1 cellular context compared by ENCODE assay signal in the genomic region with DNA sequence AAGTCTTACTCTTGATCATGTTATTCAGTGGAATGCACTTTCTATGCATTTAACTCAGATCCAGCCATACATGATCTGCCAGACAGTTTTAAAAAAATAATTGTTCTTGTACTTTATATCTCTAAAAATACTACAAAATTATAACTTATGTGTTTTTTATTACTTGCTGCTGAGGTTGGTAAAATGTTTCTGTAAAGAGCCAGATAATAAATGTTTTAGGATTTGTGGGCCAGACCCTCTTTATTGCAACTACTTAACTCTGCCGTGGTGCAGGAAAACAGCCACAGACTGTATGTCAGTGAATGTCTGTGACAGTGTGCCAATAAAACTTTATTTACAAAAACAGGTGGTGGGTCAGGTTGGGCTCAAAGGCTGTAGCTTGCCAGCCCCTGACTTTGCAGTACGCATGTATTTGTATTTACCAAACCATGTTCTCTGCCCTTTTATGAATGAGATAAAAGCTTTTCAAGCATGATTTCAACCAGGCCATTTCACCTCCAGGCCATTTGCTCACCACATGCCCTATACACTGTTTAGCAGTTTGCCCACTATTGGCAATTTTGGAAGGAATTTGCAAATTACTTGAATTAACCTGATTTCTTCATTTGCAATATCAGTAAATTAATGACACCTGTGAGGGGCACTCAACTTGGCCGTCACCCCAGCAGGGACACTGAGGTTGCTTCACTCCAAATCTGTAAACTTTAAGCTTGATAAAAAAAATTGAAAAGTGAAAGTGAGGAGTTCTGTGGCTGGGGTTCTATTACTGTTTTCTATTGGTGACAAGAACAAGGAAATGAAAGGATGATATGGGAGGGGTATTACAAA.
TF ChIP-seq lines count a peak whose summit lies in the region.

No MANE protein-coding gene starts in this region.

TF ChIP-seq in HepG2, 621 proteins besides CTCF, POLR2A, EP300 and RAD21 (continued from another document and continues in another):
- TF ChIP-seq CHD4 (IDR thresholded peaks at IDR 0.05; ENCODE audit: borderline replicate concordance, low read length) (peak; percentile 85; the same call in 1 of the 2 replicates), ZNF839 (CRISPR knock-in tag; IDR thresholded peaks at IDR 0.05; ENCODE audit: borderline replicate concordance) (no peak), ZNF367 (CRISPR knock-in tag; IDR thresholded peaks at IDR 0.05; ENCODE audit: borderline replicate concordance) (no peak), NR2F6 (IDR thresholded peaks at IDR 0.05) (peak; percentile 9; the same call in 1 of the 2 replicates), NR2F6 (CRISPR knock-in tag; IDR thresholded peaks at IDR 0.05) (no peak), TCF7 (IDR thresholded peaks at IDR 0.05; ENCODE audit: low read depth) (peak; percentile 38; the same call in 1 of the 2 replicates), SRY (CRISPR knock-in tag; IDR thresholded peaks at IDR 0.05) (no peak), CEBPG (CRISPR knock-in tag; IDR thresholded peaks at IDR 0.05) (0 out of 2 replicates have a peak, but pooled peaks have one; percentile 2), SKI (IDR thresholded peaks at IDR 0.05; ENCODE audit: partially characterized antibody) (peak; percentile 9), SALL2 (CRISPR knock-in tag; IDR thresholded peaks at IDR 0.05) (no peak), ZNF777 (CRISPR knock-in tag; IDR thresholded peaks at IDR 0.05) (no peak), TEAD3 (CRISPR knock-in tag; optimal IDR thresholded peaks at IDR 0.05; ENCODE audit: borderline replicate concordance) (peak; percentile 56), ZNF333 (CRISPR knock-in tag; IDR thresholded peaks at IDR 0.05; ENCODE audit: borderline replicate concordance) (no peak), NR3C1 (CRISPR knock-in tag; IDR thresholded peaks at IDR 0.05) (no peak), POLR2AphosphoS5 (IDR thresholded peaks at IDR 0.05; ENCODE audit: low read depth, low read length) (no peak), ZNF121 (CRISPR knock-in tag; IDR thresholded peaks at IDR 0.05) (no peak), KDM4B (CRISPR knock-in tag; IDR thresholded peaks at IDR 0.05) (no peak), MIXL1 (CRISPR knock-in tag; IDR thresholded peaks at IDR 0.05) (peak; percentile 30; the same call in 1 of the 2 replicates), FOXA3 (CRISPR knock-in tag; IDR thresholded peaks at IDR 0.05) (peak; percentile 40), HDAC6 (IDR thresholded peaks at IDR 0.05; ENCODE audit: low read depth, low read length) (no peak), THAP11 (CRISPR knock-in tag; IDR thresholded peaks at IDR 0.05) (peak; percentile 44; the same call in 1 of the 2 replicates), GTF2F1 (IDR thresholded peaks at IDR 0.05; ENCODE audit: low read length) (no peak), NONO (IDR thresholded peaks at IDR 0.05) (no peak), NONO (CRISPR knock-in tag; conservative IDR thresholded peaks at IDR 0.05) (no peak), MTF2 (CRISPR knock-in tag; IDR thresholded peaks at IDR 0.05; ENCODE audit: borderline replicate concordance) (no peak), HES4 (CRISPR knock-in tag; IDR thresholded peaks at IDR 0.05; ENCODE audit: borderline replicate concordance) (no peak), FOXK1 (CRISPR knock-in tag; IDR thresholded peaks at IDR 0.05; ENCODE audit: borderline replicate concordance, low read depth) (peak; percentile 35; the same call in 1 of the 2 replicates), ZBTB7B (CRISPR knock-in tag; IDR thresholded peaks at IDR 0.05) (peak; percentile 32; the same call in 1 of the 2 replicates), HOXD1 (CRISPR knock-in tag; IDR thresholded peaks at IDR 0.05) (no peak), SAP130 (CRISPR knock-in tag; IDR thresholded peaks at IDR 0.05; ENCODE audit: low read depth) (peak; percentile 44)
- TF ChIP-seq, protein P1, sequence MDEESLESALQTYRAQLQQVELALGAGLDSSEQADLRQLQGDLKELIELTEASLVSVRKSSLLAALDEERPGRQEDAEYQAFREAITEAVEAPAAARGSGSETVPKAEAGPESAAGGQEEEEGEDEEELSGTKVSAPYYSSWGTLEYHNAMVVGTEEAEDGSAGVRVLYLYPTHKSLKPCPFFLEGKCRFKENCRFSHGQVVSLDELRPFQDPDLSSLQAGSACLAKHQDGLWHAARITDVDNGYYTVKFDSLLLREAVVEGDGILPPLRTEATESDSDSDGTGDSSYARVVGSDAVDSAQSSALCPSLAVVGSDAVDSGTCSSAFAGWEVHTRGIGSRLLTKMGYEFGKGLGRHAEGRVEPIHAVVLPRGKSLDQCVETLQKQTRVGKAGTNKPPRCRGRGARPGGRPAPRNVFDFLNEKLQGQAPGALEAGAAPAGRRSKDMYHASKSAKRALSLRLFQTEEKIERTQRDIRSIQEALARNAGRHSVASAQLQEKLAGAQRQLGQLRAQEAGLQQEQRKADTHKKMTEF (CRISPR knock-in tag; IDR thresholded peaks at IDR 0.05): peak; percentile 44; the same call in 1 of the 2 replicates
- TF ChIP-seq, protein P2, sequence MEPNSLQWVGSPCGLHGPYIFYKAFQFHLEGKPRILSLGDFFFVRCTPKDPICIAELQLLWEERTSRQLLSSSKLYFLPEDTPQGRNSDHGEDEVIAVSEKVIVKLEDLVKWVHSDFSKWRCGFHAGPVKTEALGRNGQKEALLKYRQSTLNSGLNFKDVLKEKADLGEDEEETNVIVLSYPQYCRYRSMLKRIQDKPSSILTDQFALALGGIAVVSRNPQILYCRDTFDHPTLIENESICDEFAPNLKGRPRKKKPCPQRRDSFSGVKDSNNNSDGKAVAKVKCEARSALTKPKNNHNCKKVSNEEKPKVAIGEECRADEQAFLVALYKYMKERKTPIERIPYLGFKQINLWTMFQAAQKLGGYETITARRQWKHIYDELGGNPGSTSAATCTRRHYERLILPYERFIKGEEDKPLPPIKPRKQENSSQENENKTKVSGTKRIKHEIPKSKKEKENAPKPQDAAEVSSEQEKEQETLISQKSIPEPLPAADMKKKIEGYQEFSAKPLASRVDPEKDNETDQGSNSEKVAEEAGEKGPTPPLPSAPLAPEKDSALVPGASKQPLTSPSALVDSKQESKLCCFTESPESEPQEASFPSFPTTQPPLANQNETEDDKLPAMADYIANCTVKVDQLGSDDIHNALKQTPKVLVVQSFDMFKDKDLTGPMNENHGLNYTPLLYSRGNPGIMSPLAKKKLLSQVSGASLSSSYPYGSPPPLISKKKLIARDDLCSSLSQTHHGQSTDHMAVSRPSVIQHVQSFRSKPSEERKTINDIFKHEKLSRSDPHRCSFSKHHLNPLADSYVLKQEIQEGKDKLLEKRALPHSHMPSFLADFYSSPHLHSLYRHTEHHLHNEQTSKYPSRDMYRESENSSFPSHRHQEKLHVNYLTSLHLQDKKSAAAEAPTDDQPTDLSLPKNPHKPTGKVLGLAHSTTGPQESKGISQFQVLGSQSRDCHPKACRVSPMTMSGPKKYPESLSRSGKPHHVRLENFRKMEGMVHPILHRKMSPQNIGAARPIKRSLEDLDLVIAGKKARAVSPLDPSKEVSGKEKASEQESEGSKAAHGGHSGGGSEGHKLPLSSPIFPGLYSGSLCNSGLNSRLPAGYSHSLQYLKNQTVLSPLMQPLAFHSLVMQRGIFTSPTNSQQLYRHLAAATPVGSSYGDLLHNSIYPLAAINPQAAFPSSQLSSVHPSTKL (CRISPR knock-in tag; IDR thresholded peaks at IDR 0.05): peak; percentile 35; the same call in 1 of the 2 replicates
- TF ChIP-seq, protein P3, sequence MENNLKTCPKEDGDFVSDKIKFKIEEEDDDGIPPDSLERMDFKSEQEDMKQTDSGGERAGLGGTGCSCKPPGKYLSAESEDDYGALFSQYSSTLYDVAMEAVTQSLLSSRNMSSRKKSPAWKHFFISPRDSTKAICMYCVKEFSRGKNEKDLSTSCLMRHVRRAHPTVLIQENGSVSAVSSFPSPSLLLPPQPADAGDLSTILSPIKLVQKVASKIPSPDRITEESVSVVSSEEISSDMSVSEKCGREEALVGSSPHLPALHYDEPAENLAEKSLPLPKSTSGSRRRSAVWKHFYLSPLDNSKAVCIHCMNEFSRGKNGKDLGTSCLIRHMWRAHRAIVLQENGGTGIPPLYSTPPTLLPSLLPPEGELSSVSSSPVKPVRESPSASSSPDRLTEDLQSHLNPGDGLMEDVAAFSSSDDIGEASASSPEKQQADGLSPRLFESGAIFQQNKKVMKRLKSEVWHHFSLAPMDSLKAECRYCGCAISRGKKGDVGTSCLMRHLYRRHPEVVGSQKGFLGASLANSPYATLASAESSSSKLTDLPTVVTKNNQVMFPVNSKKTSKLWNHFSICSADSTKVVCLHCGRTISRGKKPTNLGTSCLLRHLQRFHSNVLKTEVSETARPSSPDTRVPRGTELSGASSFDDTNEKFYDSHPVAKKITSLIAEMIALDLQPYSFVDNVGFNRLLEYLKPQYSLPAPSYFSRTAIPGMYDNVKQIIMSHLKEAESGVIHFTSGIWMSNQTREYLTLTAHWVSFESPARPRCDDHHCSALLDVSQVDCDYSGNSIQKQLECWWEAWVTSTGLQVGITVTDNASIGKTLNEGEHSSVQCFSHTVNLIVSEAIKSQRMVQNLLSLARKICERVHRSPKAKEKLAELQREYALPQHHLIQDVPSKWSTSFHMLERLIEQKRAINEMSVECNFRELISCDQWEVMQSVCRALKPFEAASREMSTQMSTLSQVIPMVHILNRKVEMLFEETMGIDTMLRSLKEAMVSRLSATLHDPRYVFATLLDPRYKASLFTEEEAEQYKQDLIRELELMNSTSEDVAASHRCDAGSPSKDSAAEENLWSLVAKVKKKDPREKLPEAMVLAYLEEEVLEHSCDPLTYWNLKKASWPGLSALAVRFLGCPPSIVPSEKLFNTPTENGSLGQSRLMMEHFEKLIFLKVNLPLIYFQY (CRISPR knock-in tag; IDR thresholded peaks at IDR 0.05; ENCODE audit: borderline replicate concordance): peak; percentile 68; the same call in 1 of the 2 replicates
- TF ChIP-seq, protein P4, sequence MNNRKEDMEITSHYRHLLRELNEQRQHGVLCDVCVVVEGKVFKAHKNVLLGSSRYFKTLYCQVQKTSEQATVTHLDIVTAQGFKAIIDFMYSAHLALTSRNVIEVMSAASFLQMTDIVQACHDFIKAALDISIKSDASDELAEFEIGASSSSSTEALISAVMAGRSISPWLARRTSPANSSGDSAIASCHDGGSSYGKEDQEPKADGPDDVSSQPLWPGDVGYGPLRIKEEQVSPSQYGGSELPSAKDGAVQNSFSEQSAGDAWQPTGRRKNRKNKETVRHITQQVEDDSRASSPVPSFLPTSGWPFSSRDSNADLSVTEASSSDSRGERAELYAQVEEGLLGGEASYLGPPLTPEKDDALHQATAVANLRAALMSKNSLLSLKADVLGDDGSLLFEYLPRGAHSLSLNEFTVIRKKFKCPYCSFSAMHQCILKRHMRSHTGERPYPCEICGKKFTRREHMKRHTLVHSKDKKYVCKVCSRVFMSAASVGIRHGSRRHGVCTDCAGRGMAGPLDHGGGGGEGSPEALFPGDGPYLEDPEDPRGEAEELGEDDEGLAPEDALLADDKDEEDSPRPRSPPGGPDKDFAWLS (CRISPR knock-in tag; IDR thresholded peaks at IDR 0.05; ENCODE audit: borderline replicate concordance): no peak
- TF ChIP-seq, protein P5, sequence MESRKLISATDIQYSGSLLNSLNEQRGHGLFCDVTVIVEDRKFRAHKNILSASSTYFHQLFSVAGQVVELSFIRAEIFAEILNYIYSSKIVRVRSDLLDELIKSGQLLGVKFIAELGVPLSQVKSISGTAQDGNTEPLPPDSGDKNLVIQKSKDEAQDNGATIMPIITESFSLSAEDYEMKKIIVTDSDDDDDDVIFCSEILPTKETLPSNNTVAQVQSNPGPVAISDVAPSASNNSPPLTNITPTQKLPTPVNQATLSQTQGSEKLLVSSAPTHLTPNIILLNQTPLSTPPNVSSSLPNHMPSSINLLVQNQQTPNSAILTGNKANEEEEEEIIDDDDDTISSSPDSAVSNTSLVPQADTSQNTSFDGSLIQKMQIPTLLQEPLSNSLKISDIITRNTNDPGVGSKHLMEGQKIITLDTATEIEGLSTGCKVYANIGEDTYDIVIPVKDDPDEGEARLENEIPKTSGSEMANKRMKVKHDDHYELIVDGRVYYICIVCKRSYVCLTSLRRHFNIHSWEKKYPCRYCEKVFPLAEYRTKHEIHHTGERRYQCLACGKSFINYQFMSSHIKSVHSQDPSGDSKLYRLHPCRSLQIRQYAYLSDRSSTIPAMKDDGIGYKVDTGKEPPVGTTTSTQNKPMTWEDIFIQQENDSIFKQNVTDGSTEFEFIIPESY (CRISPR knock-in tag; IDR thresholded peaks at IDR 0.05): 0 out of 2 replicates have a peak, but pooled peaks have one; percentile 20
- TF ChIP-seq, protein P6, sequence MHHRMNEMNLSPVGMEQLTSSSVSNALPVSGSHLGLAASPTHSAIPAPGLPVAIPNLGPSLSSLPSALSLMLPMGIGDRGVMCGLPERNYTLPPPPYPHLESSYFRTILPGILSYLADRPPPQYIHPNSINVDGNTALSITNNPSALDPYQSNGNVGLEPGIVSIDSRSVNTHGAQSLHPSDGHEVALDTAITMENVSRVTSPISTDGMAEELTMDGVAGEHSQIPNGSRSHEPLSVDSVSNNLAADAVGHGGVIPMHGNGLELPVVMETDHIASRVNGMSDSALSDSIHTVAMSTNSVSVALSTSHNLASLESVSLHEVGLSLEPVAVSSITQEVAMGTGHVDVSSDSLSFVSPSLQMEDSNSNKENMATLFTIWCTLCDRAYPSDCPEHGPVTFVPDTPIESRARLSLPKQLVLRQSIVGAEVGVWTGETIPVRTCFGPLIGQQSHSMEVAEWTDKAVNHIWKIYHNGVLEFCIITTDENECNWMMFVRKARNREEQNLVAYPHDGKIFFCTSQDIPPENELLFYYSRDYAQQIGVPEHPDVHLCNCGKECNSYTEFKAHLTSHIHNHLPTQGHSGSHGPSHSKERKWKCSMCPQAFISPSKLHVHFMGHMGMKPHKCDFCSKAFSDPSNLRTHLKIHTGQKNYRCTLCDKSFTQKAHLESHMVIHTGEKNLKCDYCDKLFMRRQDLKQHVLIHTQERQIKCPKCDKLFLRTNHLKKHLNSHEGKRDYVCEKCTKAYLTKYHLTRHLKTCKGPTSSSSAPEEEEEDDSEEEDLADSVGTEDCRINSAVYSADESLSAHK (CRISPR knock-in tag; IDR thresholded peaks at IDR 0.05; ENCODE audit: borderline replicate concordance): no peak
- TF ChIP-seq, protein P7, sequence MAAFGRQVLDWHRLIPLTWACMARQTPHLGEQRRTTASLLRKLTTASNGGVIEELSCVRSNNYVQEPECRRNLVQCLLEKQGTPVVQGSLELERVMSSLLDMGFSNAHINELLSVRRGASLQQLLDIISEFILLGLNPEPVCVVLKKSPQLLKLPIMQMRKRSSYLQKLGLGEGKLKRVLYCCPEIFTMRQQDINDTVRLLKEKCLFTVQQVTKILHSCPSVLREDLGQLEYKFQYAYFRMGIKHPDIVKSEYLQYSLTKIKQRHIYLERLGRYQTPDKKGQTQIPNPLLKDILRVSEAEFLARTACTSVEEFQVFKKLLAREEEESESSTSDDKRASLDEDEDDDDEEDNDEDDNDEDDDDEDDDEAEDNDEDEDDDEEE (CRISPR knock-in tag; IDR thresholded peaks at IDR 0.05): 0 out of 2 replicates have a peak, but pooled peaks have one; percentile 35
- TF ChIP-seq, protein P8, sequence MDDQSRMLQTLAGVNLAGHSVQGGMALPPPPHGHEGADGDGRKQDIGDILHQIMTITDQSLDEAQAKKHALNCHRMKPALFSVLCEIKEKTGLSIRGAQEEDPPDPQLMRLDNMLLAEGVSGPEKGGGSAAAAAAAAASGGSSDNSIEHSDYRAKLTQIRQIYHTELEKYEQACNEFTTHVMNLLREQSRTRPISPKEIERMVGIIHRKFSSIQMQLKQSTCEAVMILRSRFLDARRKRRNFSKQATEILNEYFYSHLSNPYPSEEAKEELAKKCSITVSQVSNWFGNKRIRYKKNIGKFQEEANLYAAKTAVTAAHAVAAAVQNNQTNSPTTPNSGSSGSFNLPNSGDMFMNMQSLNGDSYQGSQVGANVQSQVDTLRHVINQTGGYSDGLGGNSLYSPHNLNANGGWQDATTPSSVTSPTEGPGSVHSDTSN (CRISPR knock-in tag; IDR thresholded peaks at IDR 0.05; ENCODE audit: borderline replicate concordance): no peak
